In the genomic region with DNA sequence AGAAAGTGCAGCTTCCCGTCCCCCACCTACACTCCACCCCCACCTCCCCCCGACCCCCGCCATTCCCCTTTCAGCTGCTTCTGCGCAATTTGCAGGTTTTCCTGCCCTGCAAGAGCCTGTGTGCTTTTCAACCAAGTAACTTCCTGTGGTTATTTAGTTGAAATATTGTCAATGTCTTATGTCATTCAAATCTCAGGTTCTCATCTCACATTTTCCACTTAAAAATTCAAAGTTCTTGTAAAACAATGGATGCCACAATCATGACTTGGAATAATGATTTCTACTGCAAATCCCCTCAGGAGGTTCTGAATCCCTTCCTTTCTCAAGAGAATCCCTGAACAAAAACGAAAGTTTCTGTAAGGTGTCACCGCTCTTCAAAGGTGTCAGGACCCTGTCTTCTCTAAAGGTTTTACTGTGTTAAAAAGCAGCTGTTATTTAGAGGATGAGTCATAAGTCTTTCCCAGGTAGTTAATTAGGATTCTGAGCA, we compare ENCODE assay signal across 9 cellular contexts. TPM values are rescaled to one million over a fixed set of nuclear protein-coding genes. Genes with fewer than 3 reads are reported as not detected.
DNase-seq lines count a peak whose midpoint lies in the region; ATAC-seq and TF ChIP-seq lines count a peak whose summit lies in the region.
"Had no signal": no experiment of that assay in that cellular context is flagged by ENCODE, and none has a peak within 500 bp of the region (broad histone marks: within the 10 kb centered on the region; RNA-seq: fewer than 3 reads in every experiment).

No MANE protein-coding gene starts in this region.

- TF ChIP-seq EP300 in esophagus muscularis mucosa (IDR thresholded peaks at IDR 0.05) = no peak

- no peak for ATAC-seq in left ventricle myocardium superior
- no peak for ATAC-seq in GM18498 (IDR thresholded peaks at IDR 0.05; ENCODE audit: unreplicated experiment)

- H3K4me1 ChIP-seq in cardiac muscle cell (ENCODE audit: low read depth) (peaks cover 5% of the 10 kb centered on the region), esophagus muscularis mucosa (peaks cover 8 to 56% (median 51%) of the 10 kb centered on the region in 4 donors)

- no peak for TF ChIP-seq POLR2A in esophagus muscularis mucosa (IDR thresholded peaks at IDR 0.05; ENCODE audit: low read depth)

- 29% methylated on average over 6 of the region's 6 CpGs for WGBS in esophagus muscularis mucosa

- H3K4me3 ChIP-seq in cardiac muscle cell (peak overlapping the region; percentile 73), esophagus muscularis mucosa (peak overlapping the region; percentile 74 to 85 (median 80))

- H3K27ac ChIP-seq in cardiac muscle cell = peak overlapping the region; percentile 94
- H3K27ac ChIP-seq in esophagus muscularis mucosa (replicated peaks in 1 of 4) = peak overlapping the region; percentile 93 to 98 (median 94)

- H3K36me3 ChIP-seq in cardiac muscle cell = no peaks in the 10 kb centered on the region
- no peaks in the 10 kb centered on the region for H3K36me3 ChIP-seq in esophagus muscularis mucosa

- H3K27me3 ChIP-seq in cardiac muscle cell (peaks cover 11% of the 10 kb centered on the region), esophagus muscularis mucosa (no peaks in the 10 kb centered on the region)

- DNase-seq in cardiac muscle cell (ENCODE audit: low read depth in 1 of 2, low spot score in 1 of 2) = no peak
- no peak for DNase-seq in left ventricle myocardium superior
- DNase-seq in activated CD4-positive, alpha-beta T cell treated with anti-CD3 and anti-CD28 coated beads for 4 hours = peak; percentile 44
- DNase-seq in esophagus muscularis mucosa (ENCODE audit: extremely low spot score) = no peak
- DNase-seq in stimulated activated CD4-positive, alpha-beta T cell treated with anti-CD3 and anti-CD28 coated beads, Interleukin-15, amount 100 ng/mL, for 24 hours = peak; percentile 28
- DNase-seq in GM03348 (ENCODE audit: low spot score) = no peak
- no peak for DNase-seq in GM19238 (ENCODE audit: insufficient read length, low spot score)

- TF ChIP-seq CTCF in cardiac muscle cell (IDR thresholded peaks at IDR 0.05; ENCODE audit: low read depth, low read length) (no peak), esophagus muscularis mucosa (IDR thresholded peaks at IDR 0.05) (no peak)

- intact Hi-C loops in left ventricle myocardium superior (cut with micrococcal nuclease) (no loop called here), esophagus muscularis mucosa (cut with DNase I) (loop anchor here (10.0 kb wide), 1 partner anchor 407 kb away; a partner anchor contains a TSS)

- H3K9me3 ChIP-seq in cardiac muscle cell (ENCODE audit: low read depth) (no peaks in the 10 kb centered on the region), esophagus muscularis mucosa (no peaks in the 10 kb centered on the region)

RNA-seq across cellular contexts. Expression of a gene that starts 31.6 kb away (rescaled TPM):
- total RNA-seq in cardiac muscle cell = 24.5 and 28.2 TPM in 2 replicates
- 67.7 and 80.8 TPM in 2 replicates for polyA plus RNA-seq in cardiac muscle cell
- 51.5 TPM for total RNA-seq in left ventricle myocardium superior
- 10 to 100 TPM; 18.2 to 25.7 (median 19.1) TPM for total RNA-seq in esophagus muscularis mucosa

RNA-seq across cellular contexts. Expression of a gene that starts 31.8 kb away (rescaled TPM):
- 0.56 and 1.0 TPM in 2 replicates for total RNA-seq in cardiac muscle cell
- polyA plus RNA-seq in cardiac muscle cell = 1.7 and 3.2 TPM in 2 replicates
- 1.3 TPM for total RNA-seq in left ventricle myocardium superior
- 1 to 10 TPM in 2 of 4 donors, under 1 TPM in 2; 0.66 to 2.1 (median 1.1) TPM for total RNA-seq in esophagus muscularis mucosa

RNA-seq across cellular contexts. Expression of a gene that starts 42.3 kb away (rescaled TPM):
- not detected in 2 replicates for total RNA-seq in cardiac muscle cell
- polyA plus RNA-seq in cardiac muscle cell = 0.16 and 0.22 TPM in 2 replicates
- total RNA-seq in left ventricle myocardium superior = 0.20 TPM
- under 1 TPM in 1 of 4 donors, not detected in 3; 0.23 TPM for total RNA-seq in esophagus muscularis mucosa
- total RNA-seq: temporal lobe had no signal

Comparison
In these comparisons a context has a peak if more than half of its experiments do, and no peak if none do; other contexts are left out.
1. DNase-seq: peak in activated CD4-positive, alpha-beta T cell treated with anti-CD3 and anti-CD28 coated beads for 4 hours (2 of 2) and stimulated activated CD4-positive, alpha-beta T cell treated with anti-CD3 and anti-CD28 coated beads, Interleukin-15, amount 100 ng/mL, for 24 hours (single experiment); none in cardiac muscle cell (0 of 2), left ventricle myocardium superior (single experiment), esophagus muscularis mucosa (single experiment), GM03348 (single experiment) and GM19238 (single experiment).